26 cellular contexts compared by ENCODE assay signal in genomic region chr5:9613360-9613759, GRCh38. TPM values are rescaled to one million over a fixed set of nuclear protein-coding genes. Genes with fewer than 3 reads are reported as not detected.
DNase-seq lines count a peak whose midpoint lies in the region; ATAC-seq, FAIRE-seq and TF ChIP-seq lines count a peak whose summit lies in the region.
"Had no signal": no experiment of that assay in that cellular context is flagged by ENCODE, and none has a peak within 500 bp of the region (broad histone marks: within the 10 kb centered on the region; RNA-seq: fewer than 3 reads in every experiment).

No MANE protein-coding gene starts in this region.

- H3K14ac ChIP-seq in mesenchymal stem cell (ENCODE audit: low read length in 2 of 2): no peak overlapping the region

- H3K79me1 ChIP-seq in mesenchymal stem cell (replicated peaks; ENCODE audit: low read length, poor library complexity, severe bottlenecking): no peaks in the 10 kb centered on the region

- H3K36me3 ChIP-seq in mesenchymal stem cell (ENCODE audit: control insufficient read depth in 1 of 2, insufficient read depth in 2 of 2, low read depth in 1 of 2, low read length in 2 of 2) (no peaks in the 10 kb centered on the region), right lobe of liver (no peaks in the 10 kb centered on the region), brain microvascular endothelial cell (replicated peaks) (no peaks in the 10 kb centered on the region)
- H3K36me3 ChIP-seq: BE2C; BLaER1 treated with 17β-estradiol and CSF1 and Interleukin-3, amounts not matched to agents 10 nM and 100 nM had no signal

- H3K23ac ChIP-seq in mesenchymal stem cell (ENCODE audit: low read length in 2 of 2): no peak overlapping the region

- peaks cover 20% of the 10 kb centered on the region for H3K9me3 Mint-ChIP-seq in stimulated activated effector memory CD8-positive, alpha-beta T cell treated with anti-CD3 and anti-CD28 coated beads, Interleukin-12 subunit alpha, Interleukin-12 subunit beta, amount 100 ng/mL, for 72 hours

- H3K4me2 ChIP-seq in mesenchymal stem cell (ENCODE audit: low read length, poor library complexity, severe bottlenecking): no peak overlapping the region
- H3K4me2 ChIP-seq: A549; BLaER1 treated with 17β-estradiol and CSF1 and Interleukin-3, amounts not matched to agents 10 nM and 100 nM had no signal

- no peak overlapping the region for H3K18ac ChIP-seq in mesenchymal stem cell (ENCODE audit: low read depth in 1 of 2, low read length in 2 of 2)

- no peak overlapping the region for H4K8ac ChIP-seq in mesenchymal stem cell (ENCODE audit: low read length)

- no peaks in the 10 kb centered on the region for H3K36me3 Mint-ChIP-seq in stimulated activated effector memory CD8-positive, alpha-beta T cell treated with anti-CD3 and anti-CD28 coated beads, Interleukin-12 subunit alpha, Interleukin-12 subunit beta, amount 100 ng/mL, for 72 hours
- H3K36me3 Mint-ChIP-seq: CD14-positive monocyte; CD8-positive, alpha-beta memory T cell had no signal

- H3K27ac ChIP-seq in mesenchymal stem cell (ENCODE audit: low read length, poor library complexity, severe bottlenecking) (no peak overlapping the region), right lobe of liver (no peak overlapping the region), brain microvascular endothelial cell (no peak overlapping the region)
- H3K27ac ChIP-seq: A549; BLaER1 treated with 17β-estradiol and CSF1 and Interleukin-3, amounts not matched to agents 10 nM and 100 nM had no signal

- H3K9me3 ChIP-seq in mesenchymal stem cell (ENCODE audit: control insufficient read depth, low read length) (peaks cover 10% of the 10 kb centered on the region), right lobe of liver (no peaks in the 10 kb centered on the region)
- H3K9me3 ChIP-seq: A549, BE2C had no signal

- H3K27ac Mint-ChIP-seq in stimulated activated effector memory CD8-positive, alpha-beta T cell treated with anti-CD3 and anti-CD28 coated beads, Interleukin-12 subunit alpha, Interleukin-12 subunit beta, amount 100 ng/mL, for 72 hours: no peak overlapping the region
- H3K27ac Mint-ChIP-seq: CD14-positive monocyte; CD4-positive, alpha-beta T cell; CD8-positive, alpha-beta memory T cell had no signal

- H3K4ac ChIP-seq in mesenchymal stem cell (ENCODE audit: low read depth in 1 of 2, low read length in 2 of 2): no peak overlapping the region

- peaks cover 0 to 11% of the 10 kb centered on the region in 2 experiments for H3K27me3 ChIP-seq in mesenchymal stem cell (ENCODE audit: control insufficient read depth in 1 of 2, insufficient read depth in 1 of 2, low read length in 2 of 2)
- H3K27me3 ChIP-seq in right lobe of liver: no peaks in the 10 kb centered on the region
- H3K27me3 ChIP-seq in brain microvascular endothelial cell (replicated peaks): no peaks in the 10 kb centered on the region
- H3K27me3 ChIP-seq: BE2C; BLaER1 treated with 17β-estradiol and CSF1 and Interleukin-3, amounts not matched to agents 10 nM and 100 nM had no signal

- H2BK120ac ChIP-seq in mesenchymal stem cell (ENCODE audit: low read depth, low read length): no peak overlapping the region

- peak; percentile 40 for FAIRE-seq in HTR-8/SVneo (lab: Jason Lieb, UNC)
- FAIRE-seq: A549, GM12891, GM18507 had no signal

- no peak overlapping the region for H2BK12ac ChIP-seq in mesenchymal stem cell (ENCODE audit: low read length in 2 of 2)

- H3K4me3 ChIP-seq in mesenchymal stem cell (ENCODE audit: insufficient read depth in 1 of 2, low read depth in 1 of 2, low read length in 2 of 2) (no peak overlapping the region), right lobe of liver (no peak overlapping the region), brain microvascular endothelial cell (ENCODE audit: low read depth, low read length) (no peak overlapping the region)
- H3K4me3 ChIP-seq: A549; BLaER1 treated with 17β-estradiol and CSF1 and Interleukin-3, amounts not matched to agents 10 nM and 100 nM had no signal

- H2BK5ac ChIP-seq in mesenchymal stem cell (ENCODE audit: low read depth, low read length, poor library complexity, severe bottlenecking): no peak overlapping the region

- no peak for DNase-seq in HTR-8/SVneo (ENCODE audit: insufficient read length, low spot score)
- no peak for DNase-seq in mesenchymal stem cell
- no peak for DNase-seq in stimulated activated effector memory CD8-positive, alpha-beta T cell treated with anti-CD3 and anti-CD28 coated beads, Interleukin-12 subunit alpha, Interleukin-12 subunit beta, amount 100 ng/mL, for 72 hours (ENCODE audit: low spot score in 2 of 2)
- no peak for DNase-seq in right lobe of liver
- no peak for DNase-seq in brain microvascular endothelial cell
- DNase-seq: 8988T; ACHN; AML-193; BE2C; Calu3; CD4-positive, alpha-beta T cell; CD8-positive, alpha-beta memory T cell; DMS53; DMS79 treated with DMSO at 0.1 percent for 48 hours; GF-D8; GOT3; H7; HCEC 1CT had no signal

- no peak overlapping the region for H2AK5ac ChIP-seq in mesenchymal stem cell (ENCODE audit: low read length, severe bottlenecking)

- H3K9ac ChIP-seq in mesenchymal stem cell (ENCODE audit: low read length): no peak overlapping the region
- H3K9ac ChIP-seq: BLaER1 treated with 17β-estradiol and CSF1 and Interleukin-3, amounts not matched to agents 10 nM and 100 nM had no signal

- TF ChIP-seq CTCF in right lobe of liver (IDR thresholded peaks at IDR 0.05) (no peak), brain microvascular endothelial cell (IDR thresholded peaks at IDR 0.05; ENCODE audit: low read depth, low read length, missing control alignments) (no peak)

- peak overlapping the region; percentile 1 for H4K91ac ChIP-seq in mesenchymal stem cell (ENCODE audit: low read length)

- no peaks in the 10 kb centered on the region for H3K4me1 Mint-ChIP-seq in stimulated activated effector memory CD8-positive, alpha-beta T cell treated with anti-CD3 and anti-CD28 coated beads, Interleukin-12 subunit alpha, Interleukin-12 subunit beta, amount 100 ng/mL, for 72 hours
- H3K4me1 Mint-ChIP-seq: CD14-positive monocyte; CD8-positive, alpha-beta memory T cell had no signal

- intact Hi-C loops in right lobe of liver (cut with DNase I): no loop called here

- H2AFZ ChIP-seq in mesenchymal stem cell (ENCODE audit: low read depth, low read length): no peak overlapping the region

- no peak for TF ChIP-seq POLR2A in right lobe of liver (IDR thresholded peaks at IDR 0.05)

- H3K4me1 ChIP-seq in mesenchymal stem cell (ENCODE audit: control insufficient read depth, insufficient read depth, low read depth, low read length) (no peaks in the 10 kb centered on the region), right lobe of liver (no peaks in the 10 kb centered on the region)
- H3K4me1 ChIP-seq: A549, BE2C had no signal

- no peak overlapping the region for H3K4me3 Mint-ChIP-seq in stimulated activated effector memory CD8-positive, alpha-beta T cell treated with anti-CD3 and anti-CD28 coated beads, Interleukin-12 subunit alpha, Interleukin-12 subunit beta, amount 100 ng/mL, for 72 hours
- H3K4me3 Mint-ChIP-seq: CD14-positive monocyte; CD4-positive, alpha-beta T cell; CD8-positive, alpha-beta memory T cell had no signal

- H2BK15ac ChIP-seq in mesenchymal stem cell (ENCODE audit: low read depth, poor library complexity, severe bottlenecking): no peak overlapping the region

- 100% methylated on average over 2 of the region's 3 CpGs for WGBS in mesenchymal stem cell
- no CpG with 5 or more reads among the region's 3 CpGs for WGBS in right lobe of liver (ENCODE audit: insufficient coverage, low coverage, low lambda C conversion rate, missing lambda C conversion rate)

- peak; percentile 31 for ATAC-seq in stimulated activated effector memory CD8-positive, alpha-beta T cell treated with anti-CD3 and anti-CD28 coated beads, Interleukin-12 subunit alpha, Interleukin-12 subunit beta, amount 100 ng/mL, for 72 hours
- ATAC-seq in right lobe of liver: no peak
- no peak for ATAC-seq in HG02970 (IDR thresholded peaks at IDR 0.05; ENCODE audit: low FRiP score, unreplicated experiment)
- ATAC-seq: A549 had no signal

- in situ Hi-C loops in brain microvascular endothelial cell (cut with HindIII; ENCODE audit: low pct_ligation_motif_present, low sequenced_read_pairs): no loop called here

RNA-seq across cellular contexts. Expression of gene TAS2R1, which starts 16.8 kb away (rescaled TPM):
- 0.14 TPM for polyA plus RNA-seq in mesenchymal stem cell (2013, experiment 1 of 2)
- polyA plus RNA-seq in mesenchymal stem cell (2013, experiment 2 of 2): 0.19 TPM
- total RNA-seq in right lobe of liver: not detected
- total RNA-seq: Calu3; CD4-positive, alpha-beta T cell; CD8-positive, alpha-beta memory T cell; Daoy; G401; H7 had no signal
- polyA plus RNA-seq: A549; CD14-positive monocyte; CD8-positive, alpha-beta memory T cell had no signal
